In the genomic region with DNA sequence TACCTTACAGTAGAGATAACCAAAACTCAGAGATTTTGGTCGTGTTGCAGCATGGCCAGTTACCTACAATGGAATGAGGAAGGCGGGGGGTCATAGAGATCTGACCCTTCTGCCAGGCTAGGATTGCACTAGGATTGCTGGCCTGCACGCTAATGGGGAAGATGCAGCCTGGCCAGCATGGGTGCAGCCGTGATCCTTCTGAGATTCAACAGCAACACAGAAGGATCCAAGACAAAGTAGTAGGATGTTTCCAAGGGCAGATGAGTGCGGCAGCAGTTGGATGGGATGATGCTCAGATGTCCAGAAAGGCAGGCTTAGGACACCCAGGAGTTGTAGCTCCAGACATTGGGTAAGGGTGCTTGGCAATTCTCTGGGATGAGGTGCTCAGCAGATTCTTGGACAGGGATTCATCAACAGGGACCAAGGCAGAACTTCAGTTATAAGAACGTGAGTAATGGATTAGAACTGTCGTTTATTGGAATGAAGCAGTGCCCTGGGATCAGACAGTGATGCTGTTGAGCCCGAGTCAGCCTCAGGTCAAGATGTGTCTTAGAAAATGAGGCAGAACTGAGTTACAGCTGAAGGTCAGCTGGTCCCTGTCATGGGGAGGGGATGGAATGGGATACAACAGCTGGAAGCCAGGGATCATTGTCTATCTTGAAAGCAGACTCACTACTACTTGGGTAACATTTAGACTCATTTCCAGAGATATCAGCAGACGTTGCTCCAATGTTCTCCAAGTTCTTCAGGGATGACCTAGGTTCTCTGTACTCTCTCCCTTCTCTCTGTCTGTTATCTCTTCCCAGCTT, we compare ENCODE assay signal across 33 cellular contexts.
DNase-seq lines count a peak whose midpoint lies in the region; ATAC-seq and TF ChIP-seq lines count a peak whose summit lies in the region.
"Had no signal": no experiment of that assay in that cellular context is flagged by ENCODE, and none has a peak within 500 bp of the region (broad histone marks: within the 10 kb centered on the region; RNA-seq: fewer than 3 reads in every experiment).

No MANE protein-coding gene starts in this region.

- H3K23ac ChIP-seq in IMR-90 (ENCODE audit: low read depth, low read length), result peak overlapping the region; percentile 1; the same call in 1 of the 2 replicates

- no TSS peak for BruUV-seq in IMR-90 (replicated peaks; lab: Mats Ljungman, UMichigan)

- CTCF ChIA-PET in IMR-90 (lab: Yijun Ruan, JAX), result no interaction called here

- no peak overlapping the region for H2BK20ac ChIP-seq in IMR-90 (ENCODE audit: low read depth, low read length)

- 0 out of 2 replicates have a peak overlapping the region, but pooled peaks have one; percentile 25 for H4K5ac ChIP-seq in IMR-90 (ENCODE audit: low read depth, low read length)

- H3K14ac ChIP-seq in IMR-90 (replicated peaks; ENCODE audit: low read depth, low read length), result no peak overlapping the region

- H4K20me1 ChIP-seq in IMR-90 (ENCODE audit: insufficient read depth, low read length), result peaks cover 65% of the 10 kb centered on the region
- H4K20me1 ChIP-seq: BLaER1 had no signal

- H3K4me3 ChIP-seq in IMR-90 (ENCODE audit: insufficient read depth, low read depth, low read length) (no peak overlapping the region), gastroesophageal sphincter (no peak overlapping the region)
- H3K4me3 ChIP-seq: BLaER1, GM23338, left lung, psoas muscle, skin epidermis, testis, uterus had no signal

- no peak overlapping the region for H2BK15ac ChIP-seq in IMR-90 (ENCODE audit: low read depth, low read length)

- H3K9me3 ChIP-seq in IMR-90 (ENCODE audit: control insufficient read depth, insufficient read depth, low read length) (no peaks in the 10 kb centered on the region), gastroesophageal sphincter (no peaks in the 10 kb centered on the region)
- H3K9me3 ChIP-seq: BLaER1, left lung, psoas muscle, testis, uterus had no signal

- TF ChIP-seq EP300 in gastroesophageal sphincter (IDR thresholded peaks at IDR 0.05), result no peak

- H2BK5ac ChIP-seq in IMR-90 (ENCODE audit: low read depth, low read length, poor library complexity, severe bottlenecking), result no peak overlapping the region

- peaks cover 12% of the 10 kb centered on the region for H3K4me1 ChIP-seq in IMR-90 (ENCODE audit: control insufficient read depth, insufficient read depth, low read length)
- peaks cover 0 to 77% (median 4%) of the 10 kb centered on the region in 3 donors for H3K4me1 ChIP-seq in gastroesophageal sphincter
- H3K4me1 ChIP-seq: BLaER1, psoas muscle, testis had no signal

- TF ChIP-seq CTCF in IMR-90 (conservative IDR thresholded peaks at IDR 0.05; ENCODE audit: low read depth, low read length) (no peak), gastroesophageal sphincter (IDR thresholded peaks at IDR 0.05) (no peak)

- H4K8ac ChIP-seq in IMR-90 (ENCODE audit: low read depth in 2 of 2, low read length in 2 of 2), result no peak overlapping the region

- no peak overlapping the region for H3K4me2 ChIP-seq in IMR-90 (ENCODE audit: low read depth, low read length)
- H3K4me2 ChIP-seq: BLaER1, GM23338 had no signal

- 100% methylated on average over 2 of the region's 9 CpGs; no CpG with 5 or more reads in 1 of the 2 experiments for WGBS in IMR-90 (ENCODE audit: extremely low coverage in 2 of 2, insufficient read length in 1 of 2), 2 experiments
- WGBS in gastroesophageal sphincter (ENCODE audit: low coverage in 1 of 2), 2 donors, result 58 to 66% methylated on average over 8 of the region's 9 CpGs

- DNase-seq in EL, result peak; percentile 71
- DNase-seq in IMR-90, result no peak
- no peak for DNase-seq in sciatic nerve (ENCODE audit: low spot score)
- no peak for DNase-seq in G401 (ENCODE audit: low spot score)
- DNase-seq in effector memory CD8-positive, alpha-beta T cell, result no peak
- DNase-seq in DMS153 treated with DMSO at 0.1 percent for 48 hours (lab: John Stamatoyannopoulos, UW; ENCODE audit: unreplicated experiment), result no peak
- DNase-seq: activated CD4-positive, alpha-beta T cell treated with anti-CD3 and anti-CD28 coated beads for 36 hours; activated CD8-positive, alpha-beta T cell treated with anti-CD3 and anti-CD28 coated beads, Interleukin-2, amount 10 ng/mL, durations not matched to agents 7 days and 5 days; amniotic stem cell; brain microvascular endothelial cell; DMS153; left lung; naive thymus-derived CD4-positive, alpha-beta T cell; NCI-H1048; NCI-H2107; NCI-H345; NCI-H69; nucleus accumbens; psoas muscle; SIG-M5; stimulated activated naive B cell treated with anti-CD40 and anti-IgM and Interleukin-4, amounts not matched to agents 10 μg/mL and 1 μg/mL and 100 μg/mL, for 72 hours; testis; uterus had no signal

- H3K27ac Mint-ChIP-seq in effector memory CD8-positive, alpha-beta T cell, result no peak overlapping the region
- H3K27ac Mint-ChIP-seq: activated CD4-positive, alpha-beta T cell treated with anti-CD3 and anti-CD28 coated beads for 36 hours; activated CD8-positive, alpha-beta T cell treated with anti-CD3 and anti-CD28 coated beads, Interleukin-2, amount 10 ng/mL, durations not matched to agents 7 days and 5 days; activated naive CD4-positive, alpha-beta T cell treated with anti-CD3 and anti-CD28 coated beads, Interleukin-2, amount 50 U/mL, for 24 hours; activated T-helper 17 cell treated with anti-CD3 and anti-CD28 coated beads, Interleukin-2, amount 50 U/mL, for 72 hours; GM23338; IgD-negative memory B cell; naive thymus-derived CD4-positive, alpha-beta T cell; stimulated activated naive B cell treated with anti-CD40 and anti-IgM and Interleukin-4, amounts not matched to agents 10 μg/mL and 1 μg/mL and 100 μg/mL, for 72 hours; T-helper 2 cell treated with Interferon-gamma antibody and Interleukin-4, amounts not matched to agents 5 μg/mL and 100 μg/mL, for 36 hours had no signal

- no peak overlapping the region for H3K27ac ChIP-seq in IMR-90 (ENCODE audit: insufficient read depth, low read length)
- peak overlapping the region in 2 of 4 donors; percentile 17 to 37 for H3K27ac ChIP-seq in gastroesophageal sphincter
- H3K27ac ChIP-seq: BLaER1, brain microvascular endothelial cell, psoas muscle, testis, uterus, VCaP had no signal

- TF ChIP-seq POLR2A in IMR-90 (IDR thresholded peaks at IDR 0.05; ENCODE audit: low read depth, low read length) (no peak), gastroesophageal sphincter (IDR thresholded peaks at IDR 0.05) (no peak)

- H2BK120ac ChIP-seq in IMR-90 (ENCODE audit: low read depth, low read length), result no peak overlapping the region

- no peak; the same call in 1 of the 2 replicates for ATAC-seq in IMR-90 (ENCODE audit: low read depth)
- peak; percentile 60 for ATAC-seq in gastroesophageal sphincter
- peak; percentile 36 for ATAC-seq in sciatic nerve
- no peak for ATAC-seq in effector memory CD8-positive, alpha-beta T cell (replicated peaks)
- ATAC-seq: activated CD4-positive, alpha-beta T cell treated with anti-CD3 and anti-CD28 coated beads for 36 hours; activated CD8-positive, alpha-beta T cell treated with anti-CD3 and anti-CD28 coated beads, Interleukin-2, amount 10 ng/mL, durations not matched to agents 7 days and 5 days; activated T-helper 17 cell treated with anti-CD3 and anti-CD28 coated beads, Interleukin-2, amount 50 U/mL, for 72 hours; GM23338; left lung; naive thymus-derived CD4-positive, alpha-beta T cell; Panc1; stimulated activated naive B cell treated with anti-CD40 and anti-IgM and Interleukin-4, amounts not matched to agents 10 μg/mL and 1 μg/mL and 100 μg/mL, for 72 hours had no signal

- no peaks in the 10 kb centered on the region for H3K9me3 Mint-ChIP-seq in effector memory CD8-positive, alpha-beta T cell
- H3K9me3 Mint-ChIP-seq: activated naive CD4-positive, alpha-beta T cell treated with anti-CD3 and anti-CD28 coated beads, Interleukin-2, amount 50 U/mL, for 24 hours; GM23338; IgD-negative memory B cell; naive thymus-derived CD4-positive, alpha-beta T cell; stimulated activated naive B cell treated with anti-CD40 and anti-IgM and Interleukin-4, amounts not matched to agents 10 μg/mL and 1 μg/mL and 100 μg/mL, for 72 hours; T-helper 2 cell treated with Interferon-gamma antibody and Interleukin-4, amounts not matched to agents 5 μg/mL and 100 μg/mL, for 36 hours had no signal

- no peak overlapping the region; the same call in 1 of the 2 replicates for H3K18ac ChIP-seq in IMR-90 (ENCODE audit: low read depth, low read length)

- no peak overlapping the region for H3K9ac ChIP-seq in IMR-90 (ENCODE audit: low read depth, low read length)
- H3K9ac ChIP-seq: BLaER1 had no signal

- peaks cover 31 to 48% of the 10 kb centered on the region in 2 donors for H3K27me3 Mint-ChIP-seq in effector memory CD8-positive, alpha-beta T cell
- H3K27me3 Mint-ChIP-seq: activated naive CD4-positive, alpha-beta T cell treated with anti-CD3 and anti-CD28 coated beads, Interleukin-2, amount 50 U/mL, for 24 hours; IgD-negative memory B cell had no signal

- dilution Hi-C loops in IMR-90 (cut with HindIII; ENCODE audit: low sequenced_read_pairs, unreplicated experiment), result no loop called here

- H3K4me3 Mint-ChIP-seq in effector memory CD8-positive, alpha-beta T cell, result no peak overlapping the region
- H3K4me3 Mint-ChIP-seq: activated CD4-positive, alpha-beta T cell treated with anti-CD3 and anti-CD28 coated beads for 36 hours; activated CD8-positive, alpha-beta T cell treated with anti-CD3 and anti-CD28 coated beads, Interleukin-2, amount 10 ng/mL, durations not matched to agents 7 days and 5 days; activated naive CD4-positive, alpha-beta T cell treated with anti-CD3 and anti-CD28 coated beads, Interleukin-2, amount 50 U/mL, for 24 hours; activated T-helper 17 cell treated with anti-CD3 and anti-CD28 coated beads, Interleukin-2, amount 50 U/mL, for 72 hours; GM23338; IgD-negative memory B cell; naive thymus-derived CD4-positive, alpha-beta T cell; stimulated activated naive B cell treated with anti-CD40 and anti-IgM and Interleukin-4, amounts not matched to agents 10 μg/mL and 1 μg/mL and 100 μg/mL, for 72 hours; T-helper 2 cell treated with Interferon-gamma antibody and Interleukin-4, amounts not matched to agents 5 μg/mL and 100 μg/mL, for 36 hours had no signal

- H3K79me1 ChIP-seq in IMR-90 (ENCODE audit: low read depth in 1 of 2, low read length in 2 of 2), result peaks cover 56 to 86% of the 10 kb centered on the region in 2 experiments

- H2AK5ac ChIP-seq in IMR-90 (ENCODE audit: low read depth, low read length), result no peak overlapping the region; the same call in 1 of the 2 replicates

- H4K91ac ChIP-seq in IMR-90 (ENCODE audit: insufficient read depth, low read depth, low read length), result no peak overlapping the region

- H3K36me3 ChIP-seq in IMR-90 (ENCODE audit: control insufficient read depth, insufficient read depth, low read length), result peaks cover 11% of the 10 kb centered on the region
- peaks cover 0 to 9% of the 10 kb centered on the region in 2 donors for H3K36me3 ChIP-seq in gastroesophageal sphincter
- H3K36me3 ChIP-seq: BLaER1, brain microvascular endothelial cell, left lung, uterus had no signal

- intact Hi-C loops in IMR-90 (cut with micrococcal nuclease) (no loop called here), sciatic nerve (cut with DNase I) (no loop called here)

- in situ Hi-C loops in IMR-90 (cut with MboI; ENCODE audit: low sequenced_read_pairs), result no loop called here
- in situ Hi-C loops in G401 (cut with HindIII; ENCODE audit: low sequenced_read_pairs), result no loop called here

- H3K27me3 ChIP-seq in IMR-90 (ENCODE audit: control insufficient read depth, insufficient read depth, low read length) (no peaks in the 10 kb centered on the region), gastroesophageal sphincter (no peaks in the 10 kb centered on the region)
- H3K27me3 ChIP-seq: BLaER1, brain microvascular endothelial cell, left lung, testis, uterus had no signal

- no peak overlapping the region for H2AFZ ChIP-seq in IMR-90 (replicated peaks; ENCODE audit: low read length, poor library complexity)
- H2AFZ ChIP-seq: GM23338 had no signal

- no peaks in the 10 kb centered on the region for H3K4me1 Mint-ChIP-seq in effector memory CD8-positive, alpha-beta T cell (ENCODE audit: low read depth in 2 of 2)
- H3K4me1 Mint-ChIP-seq: activated CD4-positive, alpha-beta T cell treated with anti-CD3 and anti-CD28 coated beads for 36 hours; activated naive CD4-positive, alpha-beta T cell treated with anti-CD3 and anti-CD28 coated beads, Interleukin-2, amount 50 U/mL, for 24 hours; activated T-helper 17 cell treated with anti-CD3 and anti-CD28 coated beads, Interleukin-2, amount 50 U/mL, for 72 hours; naive thymus-derived CD4-positive, alpha-beta T cell; stimulated activated naive B cell treated with anti-CD40 and anti-IgM and Interleukin-4, amounts not matched to agents 10 μg/mL and 1 μg/mL and 100 μg/mL, for 72 hours had no signal

- TF ChIP-seq RAD21 in IMR-90 (IDR thresholded peaks at IDR 0.05; ENCODE audit: low read length), result no peak

- POLR2A ChIA-PET in IMR-90 (lab: Charles Lee; ENCODE audit: unreplicated experiment), result no interaction called here

- H3K56ac ChIP-seq in IMR-90 (ENCODE audit: extremely low read depth, insufficient read depth, low read length), result no peak overlapping the region

- no peak overlapping the region for H3K4ac ChIP-seq in IMR-90 (ENCODE audit: low read depth, low read length)

- no peaks in the 10 kb centered on the region for H3K36me3 Mint-ChIP-seq in effector memory CD8-positive, alpha-beta T cell (ENCODE audit: insufficient read depth)
- H3K36me3 Mint-ChIP-seq: activated naive CD4-positive, alpha-beta T cell treated with anti-CD3 and anti-CD28 coated beads, Interleukin-2, amount 50 U/mL, for 24 hours; IgD-negative memory B cell; stimulated activated naive B cell treated with anti-CD40 and anti-IgM and Interleukin-4, amounts not matched to agents 10 μg/mL and 1 μg/mL and 100 μg/mL, for 72 hours had no signal

- H3K9me1 ChIP-seq in IMR-90 (ENCODE audit: insufficient read depth, low read length), result peaks cover 34% of the 10 kb centered on the region

- no peak overlapping the region for H2AK9ac ChIP-seq in IMR-90 (replicated peaks; ENCODE audit: low read depth, low read length, poor library complexity)

Comparison
In these comparisons a context has a peak if more than half of its experiments do, and no peak if none do; other contexts are left out.
1. ATAC-seq: peak in gastroesophageal sphincter (single experiment) and sciatic nerve (single experiment); none in IMR-90 (single experiment) and effector memory CD8-positive, alpha-beta T cell (single experiment).